1 cellular context compared by ENCODE assay signal in genomic region chr22:19407649-19408606, GRCh38.
TF ChIP-seq lines count a peak whose summit lies in the region.

No MANE protein-coding gene starts in this region.

TF ChIP-seq in K562, 482 proteins besides CTCF, POLR2A, EP300 and RAD21 (continued from another document and continues in another):
- TF ChIP-seq FOXK1 (CRISPR knock-in tag; IDR thresholded peaks at IDR 0.05; ENCODE audit: borderline replicate concordance) (no peak; the same call in 1 of the 2 replicates), ZBTB33 (CRISPR knock-in tag; IDR thresholded peaks at IDR 0.05) (peak; percentile 72; the same call in 1 of the 2 replicates), ARID1B (IDR thresholded peaks at IDR 0.05) (peak; percentile 95), ZNF561 (CRISPR knock-in tag; conservative IDR thresholded peaks at IDR 0.05) (no peak), CBX5 (IDR thresholded peaks at IDR 0.05; ENCODE audit: borderline replicate concordance, low read depth) (no peak), SOX6 (IDR thresholded peaks at IDR 0.05) (peak; percentile 94), E2F4 (CRISPR knock-in tag; IDR thresholded peaks at IDR 0.05; ENCODE audit: low read depth) (peak; percentile 67; the same call in 1 of the 2 replicates), HMG20A (CRISPR knock-in tag; conservative IDR thresholded peaks at IDR 0.05) (no peak), CUX1 (CRISPR knock-in tag; IDR thresholded peaks at IDR 0.05) (peak; percentile 96), ZNF639 (CRISPR knock-in tag; conservative IDR thresholded peaks at IDR 0.05 in 1 of 2, IDR thresholded peaks at IDR 0.05 in 1 of 2) (peak in 1 of 2 experiments; percentile 85; a peak in 2 of 4 replicates), ILF3 (IDR thresholded peaks at IDR 0.05; ENCODE audit: borderline replicate concordance) (no peak), ZNF57 (CRISPR knock-in tag; IDR thresholded peaks at IDR 0.05) (no peak), TOE1 (IDR thresholded peaks at IDR 0.05; ENCODE audit: borderline replicate concordance) (peak; percentile 63; the same call in 1 of the 2 replicates), TOE1 (CRISPR knock-in tag; IDR thresholded peaks at IDR 0.05; ENCODE audit: borderline replicate concordance, low read depth) (peak; percentile 95; the same call in 1 of the 2 replicates), CHD4 (IDR thresholded peaks at IDR 0.05; ENCODE audit: insufficient read depth, insufficient replicate concordance, low read depth, low read length, poor library complexity, severe bottlenecking) (no peak), MAFG (tag; conservative IDR thresholded peaks at IDR 0.05) (peak; percentile 43), MEF2D (tag; conservative IDR thresholded peaks at IDR 0.05; ENCODE audit: low read depth) (peak; percentile 73), SMAD1 (IDR thresholded peaks at IDR 0.05; ENCODE audit: low read depth, low read length, partially characterized antibody) (peak; percentile 97), PRDM10 (IDR thresholded peaks at IDR 0.05; ENCODE audit: partially characterized antibody) (no peak), ADNP (tag; IDR thresholded peaks at IDR 0.05) (no peak), MAFF (IDR thresholded peaks at IDR 0.05; ENCODE audit: low read length) (peak; percentile 18), ZNF12 (CRISPR knock-in tag; IDR thresholded peaks at IDR 0.05) (no peak), AFF4 (CRISPR knock-in tag; IDR thresholded peaks at IDR 0.05) (no peak), CBX3 (IDR thresholded peaks at IDR 0.05; ENCODE audit: borderline replicate concordance in 1 of 2, low read length in 2 of 2) (peak in 1 of 2 experiments; percentile 80; a peak in 1 of 3 replicates), ZNF395 (CRISPR knock-in tag; IDR thresholded peaks at IDR 0.05) (peak; percentile 97), TEAD4 (IDR thresholded peaks at IDR 0.05; ENCODE audit: low read length) (peak; percentile 98), TEAD4 (CRISPR knock-in tag; IDR thresholded peaks at IDR 0.05; ENCODE audit: borderline replicate concordance) (no peak), TBL1XR1 (IDR thresholded peaks at IDR 0.05; ENCODE audit: low read length in 2 of 2) (peak; percentile 71 to 93; a peak in 3 of 4 replicates), ZNF449 (CRISPR knock-in tag; IDR thresholded peaks at IDR 0.05) (no peak), PTRF (tag; IDR thresholded peaks at IDR 0.05) (no peak), ZEB2 (IDR thresholded peaks at IDR 0.05) (peak; percentile 98), SRSF7 (optimal IDR thresholded peaks at IDR 0.05; ENCODE audit: low read depth, low read length) (no peak), TAF15 (IDR thresholded peaks at IDR 0.05; ENCODE audit: low read depth, low read length) (no peak), TRIM25 (IDR thresholded peaks at IDR 0.05; ENCODE audit: borderline replicate concordance) (no peak), LCOR (CRISPR knock-in tag; IDR thresholded peaks at IDR 0.05) (no peak), FOXM1 (IDR thresholded peaks at IDR 0.05; ENCODE audit: low read depth) (peak; percentile 69; the same call in 1 of the 2 replicates), FOXM1 (CRISPR knock-in tag; IDR thresholded peaks at IDR 0.05; ENCODE audit: low read depth) (no peak)
